ENCODE assay signal across 13 cellular contexts in the genomic region with DNA sequence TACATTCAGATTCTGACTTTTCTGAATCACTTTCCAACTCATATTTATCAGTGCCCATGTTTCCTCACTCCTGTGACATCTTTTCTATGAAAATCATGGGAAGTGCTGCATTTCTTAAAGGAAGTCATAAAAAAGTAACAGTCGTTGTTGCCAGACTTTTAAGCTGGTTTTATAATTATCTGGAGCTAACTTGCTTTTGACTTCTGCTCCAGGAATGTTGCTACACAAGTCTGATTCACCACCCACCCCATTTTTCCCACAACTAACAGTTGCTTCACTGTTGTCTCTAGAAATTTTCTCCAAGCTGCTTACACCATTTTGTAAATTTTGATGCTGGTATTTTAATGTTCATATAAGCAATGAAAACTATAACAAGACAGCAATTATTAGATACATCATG. TPM values are rescaled to one million over a fixed set of nuclear protein-coding genes. Genes with fewer than 3 reads are reported as not detected.
DNase-seq lines count a peak whose midpoint lies in the region; ATAC-seq and TF ChIP-seq lines count a peak whose summit lies in the region.
"Had no signal": no experiment of that assay in that cellular context is flagged by ENCODE, and none has a peak within 500 bp of the region (broad histone marks: within the 10 kb centered on the region; RNA-seq: fewer than 3 reads in every experiment).

No MANE protein-coding gene starts in this region.

- no peak overlapping the region for H3K4me3 ChIP-seq in osteoblast (ENCODE audit: insufficient read depth, low read length)
- H3K4me3 ChIP-seq: GM23338 had no signal

- no peak overlapping the region for H2AFZ ChIP-seq in osteoblast (ENCODE audit: low read length)
- H2AFZ ChIP-seq: GM23338 had no signal

- H3K9me3 ChIP-seq in osteoblast (ENCODE audit: low read depth, low read length): no peaks in the 10 kb centered on the region

- H3K27ac ChIP-seq in osteoblast (ENCODE audit: low read depth, low read length): peak overlapping the region; percentile 80
- H3K27ac ChIP-seq: VCaP had no signal

- ATAC-seq in GM19395 (IDR thresholded peaks at IDR 0.05; ENCODE audit: unreplicated experiment): no peak
- ATAC-seq: activated T-cell treated with anti-CD3 and anti-CD28 coated beads, Interleukin-2, amount 50 U/mL, for 4 hours; GM23338; stimulated activated naive B cell treated with anti-CD40 and anti-IgM and Interleukin-4, amounts not matched to agents 10 μg/mL and 1 μg/mL and 100 μg/mL, for 72 hours had no signal

- H3K79me2 ChIP-seq in osteoblast (ENCODE audit: insufficient read depth, low read length): no peaks in the 10 kb centered on the region

- no peak for TF ChIP-seq CTCF in osteoblast (IDR thresholded peaks at IDR 0.05; ENCODE audit: extremely low read depth, low read depth, low read length)

- no peaks in the 10 kb centered on the region for H3K36me3 ChIP-seq in osteoblast (ENCODE audit: insufficient read depth, low read length)

- H3K4me2 ChIP-seq in osteoblast (ENCODE audit: insufficient read depth, low read length): no peak overlapping the region
- H3K4me2 ChIP-seq: GM23338 had no signal

- H3K27me3 ChIP-seq in osteoblast (ENCODE audit: insufficient read depth, low read length): no peaks in the 10 kb centered on the region

- H4K20me1 ChIP-seq in osteoblast (ENCODE audit: insufficient read depth, low read length): no peaks in the 10 kb centered on the region

- H3K4me1 ChIP-seq in osteoblast (ENCODE audit: insufficient read depth, low read length): peaks cover 33% of the 10 kb centered on the region

- DNase-seq in GM04503 (ENCODE audit: low read depth) (peak; percentile 94), NOMO-1 treated with DMSO at 0.1 percent for 48 hours (lab: John Stamatoyannopoulos, UW; ENCODE audit: unreplicated experiment) (peak; percentile 56), dedifferentiated amniotic fluid mesenchymal stem cell (ENCODE audit: extremely low spot score) (peak; percentile 76), osteoblast (ENCODE audit: insufficient read length, low spot score, missing footprints) (peak; percentile 91), T-helper 1 cell (no peak), NCI-H774 (lab: John Stamatoyannopoulos, UW) (no peak), DMS114 treated with DMSO at 0.1 percent for 48 hours (lab: John Stamatoyannopoulos, UW; ENCODE audit: unreplicated experiment) (no peak)
- DNase-seq: activated T-cell treated with anti-CD3 and anti-CD28 coated beads, Interleukin-2, amount 50 U/mL, for 4 hours; NCI-H1092 treated with DMSO at 0.1 percent for 48 hours; stimulated activated naive B cell treated with anti-CD40 and anti-IgM and Interleukin-4, amounts not matched to agents 10 μg/mL and 1 μg/mL and 100 μg/mL, for 72 hours had no signal

RNA-seq across cellular contexts. Expression of gene FCRLB, which starts 12.2 kb away (rescaled TPM):
- total RNA-seq in osteoblast: 1.8 TPM in 2 replicates

RNA-seq across cellular contexts. Expression of gene DUSP12, which starts 16.1 kb away (rescaled TPM):
- 20.6 and 32.1 TPM in 2 replicates for total RNA-seq in osteoblast

RNA-seq across cellular contexts. Expression of gene FCRLA, which starts 26.5 kb away (rescaled TPM):
- total RNA-seq in osteoblast: 0.88 and 1.4 TPM in 2 replicates
- total RNA-seq: GM23338 had no signal

RNA-seq across cellular contexts. Expression of gene ATF6, which starts 32.6 kb away (rescaled TPM):
- total RNA-seq in osteoblast: 28.6 and 30.1 TPM in 2 replicates

Comparison
In these comparisons a context has a peak if more than half of its experiments do, and no peak if none do; other contexts are left out.
1. DNase-seq: peak in GM04503 (single experiment), NOMO-1 treated with DMSO at 0.1 percent for 48 hours (single experiment), dedifferentiated amniotic fluid mesenchymal stem cell (single experiment) and osteoblast (single experiment); none in T-helper 1 cell (0 of 5), NCI-H774 (single experiment) and DMS114 treated with DMSO at 0.1 percent for 48 hours (single experiment).